In genomic region chr20:13910492-13910891, GRCh38 we compare ENCODE assay signal across 28 cellular contexts.
A peak's percentile ranks its signal among the peaks of the same experiment; 100 is the strongest.
DNase-seq lines count a peak whose midpoint lies in the region; ATAC-seq, FAIRE-seq and TF ChIP-seq lines count a peak whose summit lies in the region.
"Had no signal": no experiment of that assay in that cellular context is flagged by ENCODE, and none has a peak within 500 bp of the region (broad histone marks: within the 10 kb centered on the region; RNA-seq: fewer than 3 reads in every experiment).

No MANE protein-coding gene starts in this region.

- no peak for TF ChIP-seq RAD21 in Ishikawa (IDR thresholded peaks at IDR 0.05; ENCODE audit: low read depth)
- TF ChIP-seq RAD21 in K562 (CRISPR knock-in tag; conservative IDR thresholded peaks at IDR 0.05 in 1 of 2, IDR thresholded peaks at IDR 0.05 in 1 of 2), result no peak

- H3K27ac ChIP-seq in GM23338 (ENCODE audit: low read depth) (no peak overlapping the region), K562 (ENCODE audit: extremely low read depth, low read depth, low read length) (no peak overlapping the region)
- H3K27ac ChIP-seq: A549; BLaER1 treated with 17β-estradiol and CSF1 and Interleukin-3, amounts not matched to agents 10 nM and 100 nM; HL-60; SJCRH30 had no signal

- no peak for TF ChIP-seq POLR2A in K562 (conservative IDR thresholded peaks at IDR 0.05)

- TF ChIP-seq EP300 in Ishikawa (IDR thresholded peaks at IDR 0.05; ENCODE audit: borderline replicate concordance), result no peak
- TF ChIP-seq EP300 in K562 (IDR thresholded peaks at IDR 0.05; ENCODE audit: low read length), result no peak

- FAIRE-seq in K562 (lab: Jason Lieb, UNC), result no peak
- FAIRE-seq: GM12878, RCC 7860 had no signal

- CTCF ChIA-PET in K562 (lab: Yijun Ruan, JAX; ENCODE audit: low intra/inter-chr PET ratio), result no interaction called here

- DNase-seq in GM23338 (ENCODE audit: low spot score), result no peak
- DNase-seq in K562 (ENCODE audit: extremely low read depth in 1 of 4, low spot score in 3 of 4), result peak in 1 of 4 experiments; percentile 9
- peak; percentile 83 for DNase-seq in foreskin melanocyte
- DNase-seq in activated CD4-positive, CD25-positive, alpha-beta regulatory T cell treated with anti-CD3 and anti-CD28 coated beads, Interleukin-2, amount 50 U/mL, for 72 hours, result no peak
- DNase-seq in C1 segment of cervical spinal cord (lab: John Stamatoyannopoulos, UW), result no peak
- DNase-seq in activated CD4-positive, alpha-beta T cell treated with anti-CD3 and anti-CD28 coated beads for 1 hour, result no peak
- DNase-seq: AML-193; CD4-positive, alpha-beta memory T cell; COR-L47; DMS79; EL; GDM1; H7; KBM-7; MG63; NCI-H1105 treated with DMSO at 0.1 percent for 48 hours; NCI-H146; NCI-H1930; NCI-H2107; NCI-H524; NCI-H774; SJCRH30 had no signal

- H3F3A ChIP-seq in GM23338 (replicated peaks; ENCODE audit: low read depth), result no peaks in the 10 kb centered on the region

- in situ Hi-C loops in K562 (cut with MboI), result no loop called here

- H2AFZ ChIP-seq in GM23338, result 0 out of 2 replicates have a peak overlapping the region, but pooled peaks have one; percentile 29
- peak overlapping the region; percentile 74; the same call in 1 of the 2 replicates for H2AFZ ChIP-seq in K562 (ENCODE audit: low read depth, low read length)

- no peaks in the 10 kb centered on the region for H3K4me1 Mint-ChIP-seq in GM23338
- H3K4me1 Mint-ChIP-seq: CD4-positive, alpha-beta memory T cell had no signal

- intact Hi-C loops in K562 (cut with micrococcal nuclease), result loop anchor here (5.0 kb wide), 1 partner anchor 128 kb away; the partner anchor contains the start of gene ESF1

- H3K4me1 ChIP-seq in GM23338 (ENCODE audit: insufficient read depth) (no peaks in the 10 kb centered on the region), K562 (replicated peaks in 1 of 2; ENCODE audit: control insufficient read depth in 2 of 2, insufficient read depth in 2 of 2, low read length in 2 of 2) (no peaks in the 10 kb centered on the region; a peak in 1 of 5 replicates)
- H3K4me1 ChIP-seq: A549, SJCRH30 had no signal

- H3K9me1 ChIP-seq in K562 (ENCODE audit: control insufficient read depth, insufficient read depth, low read length), result no peaks in the 10 kb centered on the region

- ATAC-seq in GM23338, result no peak
- ATAC-seq in K562, result no peak
- ATAC-seq: A549, GM12878 had no signal

- H3K36me3 Mint-ChIP-seq in GM23338 (ENCODE audit: low read depth), result no peaks in the 10 kb centered on the region
- H3K36me3 Mint-ChIP-seq: CD4-positive, alpha-beta memory T cell had no signal

- H3K36me3 ChIP-seq in GM23338 (ENCODE audit: insufficient read depth) (no peaks in the 10 kb centered on the region), K562 (ENCODE audit: control insufficient read depth, insufficient read depth, low read length) (no peaks in the 10 kb centered on the region)
- H3K36me3 ChIP-seq: BLaER1 treated with 17β-estradiol and CSF1 and Interleukin-3, amounts not matched to agents 10 nM and 100 nM; MG63; SJCRH30 had no signal

- 57% methylated on average over 1 of the region's 1 CpG for WGBS in K562 (ENCODE audit: insufficient coverage, low coverage, missing lambda C conversion rate)

- H3K79me2 ChIP-seq in GM23338 (replicated peaks; ENCODE audit: insufficient read depth), result no peaks in the 10 kb centered on the region
- no peaks in the 10 kb centered on the region for H3K79me2 ChIP-seq in K562 (ENCODE audit: control insufficient read depth, insufficient read depth, low read length)

- no peaks in the 10 kb centered on the region for H3K9me2 ChIP-seq in GM23338 (ENCODE audit: insufficient read depth)

- H3K4me2 ChIP-seq in GM23338 (no peak overlapping the region), K562 (ENCODE audit: insufficient read depth, low read length) (no peak overlapping the region)
- H3K4me2 ChIP-seq: A549; BLaER1 treated with 17β-estradiol and CSF1 and Interleukin-3, amounts not matched to agents 10 nM and 100 nM had no signal

- BruUV-seq in K562 (replicated peaks; lab: Mats Ljungman, UMichigan), result no TSS peak

- H3K27me3 ChIP-seq in GM23338 (ENCODE audit: insufficient read depth), result no peaks in the 10 kb centered on the region
- no peaks in the 10 kb centered on the region for H3K27me3 ChIP-seq in K562 (ENCODE audit: control insufficient read depth in 2 of 2, insufficient read depth in 2 of 2, low read length in 2 of 2)
- H3K27me3 ChIP-seq: BLaER1 treated with 17β-estradiol and CSF1 and Interleukin-3, amounts not matched to agents 10 nM and 100 nM had no signal

- no peak overlapping the region for H3K27ac Mint-ChIP-seq in GM23338
- H3K27ac Mint-ChIP-seq: CD4-positive, alpha-beta memory T cell had no signal

- POLR2A ChIA-PET in K562 (lab: Yijun Ruan, JAX), result no interaction called here

- H3K9me3 ChIP-seq in K562 (replicated peaks; ENCODE audit: control insufficient read depth, insufficient read depth, low read depth, low read length), result no peaks in the 10 kb centered on the region
- H3K9me3 ChIP-seq: A549; BLaER1 treated with 17β-estradiol and CSF1 and Interleukin-3, amounts not matched to agents 10 nM and 100 nM; MG63; SJCRH30 had no signal

- H4K20me1 ChIP-seq in GM23338 (replicated peaks; ENCODE audit: insufficient read depth), result no peaks in the 10 kb centered on the region
- no peaks in the 10 kb centered on the region for H4K20me1 ChIP-seq in K562 (replicated peaks; ENCODE audit: control insufficient read depth, insufficient read depth, low read length)
- H4K20me1 ChIP-seq: BLaER1 treated with 17β-estradiol and CSF1 and Interleukin-3, amounts not matched to agents 10 nM and 100 nM had no signal

- H3K4me3 Mint-ChIP-seq in GM23338, result no peak overlapping the region
- H3K4me3 Mint-ChIP-seq: CD4-positive, alpha-beta memory T cell had no signal

- no peaks in the 10 kb centered on the region for H3K9me3 Mint-ChIP-seq in GM23338

- H3K27me3 Mint-ChIP-seq in GM23338 (ENCODE audit: insufficient read depth, low read depth, poor library complexity), result no peaks in the 10 kb centered on the region

- H3K4me3 ChIP-seq in GM23338 (no peak overlapping the region), K562 (no peak overlapping the region)
- H3K4me3 ChIP-seq: A549; BLaER1 treated with 17β-estradiol and CSF1 and Interleukin-3, amounts not matched to agents 10 nM and 100 nM; GM12878; MG63; SJCRH30 had no signal

- no peak for TF ChIP-seq CTCF in GM23338 (conservative IDR thresholded peaks at IDR 0.05; ENCODE audit: low read depth in 2 of 2)
- no peak for TF ChIP-seq CTCF in K562 (IDR thresholded peaks at IDR 0.05 in 2 of 3, conservative IDR thresholded peaks at IDR 0.05 in 1 of 3; ENCODE audit: insufficient read depth in 2 of 3, low read depth in 1 of 3, low read length in 3 of 3)

- no peak overlapping the region for H3K9ac ChIP-seq in K562 (ENCODE audit: insufficient read depth in 1 of 2, low read depth in 2 of 2, low read length in 2 of 2)
- H3K9ac ChIP-seq: BLaER1 treated with 17β-estradiol and CSF1 and Interleukin-3, amounts not matched to agents 10 nM and 100 nM had no signal

TF ChIP-seq in GM23338, 12 proteins besides CTCF, POLR2A, EP300 and RAD21:
- TF ChIP-seq STAT1 (IDR thresholded peaks at IDR 0.05; ENCODE audit: unreplicated experiment), result no peak
- TF ChIP-seq EZH2phosphoT487 (IDR thresholded peaks at IDR 0.05; ENCODE audit: unreplicated experiment), result no peak
TF ChIP-seq in GM23338: peak in this region for 0.

TF ChIP-seq in Ishikawa, 13 proteins besides CTCF, POLR2A, EP300 and RAD21:
- TF ChIP-seq TCF12 (IDR thresholded peaks at IDR 0.05; ENCODE audit: low read depth) (no peak), NFIC (IDR thresholded peaks at IDR 0.05) (peak; percentile 43; the same call in 1 of the 2 replicates)

TF ChIP-seq in K562, 482 proteins besides CTCF, POLR2A, EP300 and RAD21:
- TF ChIP-seq NFIC (IDR thresholded peaks at IDR 0.05) (peak; percentile 94), HMBOX1 (IDR thresholded peaks at IDR 0.05) (0 out of 2 replicates have a peak, but pooled peaks have one; percentile 40), NFIX (CRISPR knock-in tag; IDR thresholded peaks at IDR 0.05; ENCODE audit: low read depth) (peak; percentile 79), SREBF2 (CRISPR knock-in tag; IDR thresholded peaks at IDR 0.05) (no peak), ZC3H11A (IDR thresholded peaks at IDR 0.05; ENCODE audit: low read depth, low read length) (no peak), ZNF584 (CRISPR knock-in tag; IDR thresholded peaks at IDR 0.05; ENCODE audit: low read depth) (no peak)
TF ChIP-seq in K562: peak in this region for 3.
